1 cellular context compared by ENCODE assay signal in the genomic region with DNA sequence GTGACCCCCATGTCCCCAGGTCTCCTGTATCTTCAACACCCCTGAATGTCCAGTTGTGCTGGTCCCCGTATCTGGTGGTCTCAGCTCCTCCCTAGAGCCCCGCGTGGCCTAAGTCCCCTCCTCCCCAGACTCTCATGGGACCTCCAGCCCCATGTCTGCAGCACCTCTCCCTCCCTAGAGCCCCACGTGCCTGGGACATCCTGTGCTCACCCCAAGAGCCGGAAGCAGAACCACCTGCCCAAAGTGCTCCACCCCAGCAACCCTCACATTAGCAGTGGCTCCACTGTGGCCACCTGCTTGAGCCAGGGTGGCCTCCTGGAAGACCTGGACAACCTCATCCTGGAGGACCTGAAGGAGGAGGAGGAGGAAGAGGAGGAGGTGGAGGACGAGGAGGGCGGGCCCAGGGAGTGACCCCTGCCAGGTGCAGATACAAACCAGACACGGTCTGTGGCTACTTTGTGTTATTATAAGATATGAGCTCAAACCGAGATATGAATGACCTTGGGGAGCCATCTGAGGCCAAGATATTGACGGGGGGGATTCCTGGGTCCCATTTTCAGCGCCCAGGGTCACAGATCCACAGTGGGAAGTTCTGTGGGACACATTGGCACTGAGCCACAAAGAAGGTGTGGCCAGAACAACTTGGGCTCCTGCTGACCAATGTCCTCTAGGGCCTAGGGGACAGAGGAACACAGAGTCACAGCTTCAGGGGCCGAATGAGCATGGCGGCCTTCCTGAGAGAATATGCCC.
TF ChIP-seq lines count a peak whose summit lies in the region.

No MANE protein-coding gene starts in this region.

TF ChIP-seq in K562, 482 proteins besides CTCF, POLR2A, EP300 and RAD21 (continued from another document and continues in another):
- no peak for TF ChIP-seq ARID3B (CRISPR knock-in tag; IDR thresholded peaks at IDR 0.05; ENCODE audit: borderline replicate concordance)
- TF ChIP-seq ETV6 (IDR thresholded peaks at IDR 0.05; ENCODE audit: borderline replicate concordance in 1 of 2, low read depth in 2 of 2, low read length in 1 of 2) = no peak
- no peak for TF ChIP-seq ETV6 (CRISPR knock-in tag; IDR thresholded peaks at IDR 0.05; ENCODE audit: borderline replicate concordance)
- peak in 1 of 2 experiments; percentile 35; a peak in 1 of 4 replicates for TF ChIP-seq TBL1XR1 (IDR thresholded peaks at IDR 0.05; ENCODE audit: low read length in 2 of 2)
- 0 out of 4 replicates have a peak, but pooled peaks of 1 of the 2 experiments have one; percentile 35 for TF ChIP-seq MNT (conservative IDR thresholded peaks at IDR 0.05)
- TF ChIP-seq HBP1 (CRISPR knock-in tag; IDR thresholded peaks at IDR 0.05) = no peak
- TF ChIP-seq YY1 (IDR thresholded peaks at IDR 0.05; ENCODE audit: borderline replicate concordance in 1 of 3, control insufficient read depth in 1 of 3, extremely low read depth in 1 of 3, insufficient read depth in 3 of 3, insufficient read length in 1 of 3, insufficient replicate concordance in 2 of 3, low read depth in 1 of 3, low read length in 2 of 3) = peak in 1 of 3 experiments; percentile 51
- TF ChIP-seq, protein P1, sequence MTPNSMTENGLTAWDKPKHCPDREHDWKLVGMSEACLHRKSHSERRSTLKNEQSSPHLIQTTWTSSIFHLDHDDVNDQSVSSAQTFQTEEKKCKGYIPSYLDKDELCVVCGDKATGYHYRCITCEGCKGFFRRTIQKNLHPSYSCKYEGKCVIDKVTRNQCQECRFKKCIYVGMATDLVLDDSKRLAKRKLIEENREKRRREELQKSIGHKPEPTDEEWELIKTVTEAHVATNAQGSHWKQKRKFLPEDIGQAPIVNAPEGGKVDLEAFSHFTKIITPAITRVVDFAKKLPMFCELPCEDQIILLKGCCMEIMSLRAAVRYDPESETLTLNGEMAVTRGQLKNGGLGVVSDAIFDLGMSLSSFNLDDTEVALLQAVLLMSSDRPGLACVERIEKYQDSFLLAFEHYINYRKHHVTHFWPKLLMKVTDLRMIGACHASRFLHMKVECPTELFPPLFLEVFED (CRISPR knock-in tag; conservative IDR thresholded peaks at IDR 0.05) = no peak
- TF ChIP-seq NFIC (IDR thresholded peaks at IDR 0.05) = peak; percentile 92
- TF ChIP-seq ZBTB11 (CRISPR knock-in tag; IDR thresholded peaks at IDR 0.05) = peak in 1 of 3 experiments; percentile 36; a peak in 1 of 6 replicates
- TF ChIP-seq TAL1 (IDR thresholded peaks at IDR 0.05) = peak; percentile 72
- TF ChIP-seq PBX2 (CRISPR knock-in tag; IDR thresholded peaks at IDR 0.05; ENCODE audit: low read depth) = no peak
- TF ChIP-seq PBX2 (tag; conservative IDR thresholded peaks at IDR 0.05; ENCODE audit: low read depth) = no peak
- TF ChIP-seq SMAD4 (CRISPR knock-in tag; conservative IDR thresholded peaks at IDR 0.05) = peak; percentile 51; the same call in 1 of the 2 replicates
- TF ChIP-seq, protein P2, sequence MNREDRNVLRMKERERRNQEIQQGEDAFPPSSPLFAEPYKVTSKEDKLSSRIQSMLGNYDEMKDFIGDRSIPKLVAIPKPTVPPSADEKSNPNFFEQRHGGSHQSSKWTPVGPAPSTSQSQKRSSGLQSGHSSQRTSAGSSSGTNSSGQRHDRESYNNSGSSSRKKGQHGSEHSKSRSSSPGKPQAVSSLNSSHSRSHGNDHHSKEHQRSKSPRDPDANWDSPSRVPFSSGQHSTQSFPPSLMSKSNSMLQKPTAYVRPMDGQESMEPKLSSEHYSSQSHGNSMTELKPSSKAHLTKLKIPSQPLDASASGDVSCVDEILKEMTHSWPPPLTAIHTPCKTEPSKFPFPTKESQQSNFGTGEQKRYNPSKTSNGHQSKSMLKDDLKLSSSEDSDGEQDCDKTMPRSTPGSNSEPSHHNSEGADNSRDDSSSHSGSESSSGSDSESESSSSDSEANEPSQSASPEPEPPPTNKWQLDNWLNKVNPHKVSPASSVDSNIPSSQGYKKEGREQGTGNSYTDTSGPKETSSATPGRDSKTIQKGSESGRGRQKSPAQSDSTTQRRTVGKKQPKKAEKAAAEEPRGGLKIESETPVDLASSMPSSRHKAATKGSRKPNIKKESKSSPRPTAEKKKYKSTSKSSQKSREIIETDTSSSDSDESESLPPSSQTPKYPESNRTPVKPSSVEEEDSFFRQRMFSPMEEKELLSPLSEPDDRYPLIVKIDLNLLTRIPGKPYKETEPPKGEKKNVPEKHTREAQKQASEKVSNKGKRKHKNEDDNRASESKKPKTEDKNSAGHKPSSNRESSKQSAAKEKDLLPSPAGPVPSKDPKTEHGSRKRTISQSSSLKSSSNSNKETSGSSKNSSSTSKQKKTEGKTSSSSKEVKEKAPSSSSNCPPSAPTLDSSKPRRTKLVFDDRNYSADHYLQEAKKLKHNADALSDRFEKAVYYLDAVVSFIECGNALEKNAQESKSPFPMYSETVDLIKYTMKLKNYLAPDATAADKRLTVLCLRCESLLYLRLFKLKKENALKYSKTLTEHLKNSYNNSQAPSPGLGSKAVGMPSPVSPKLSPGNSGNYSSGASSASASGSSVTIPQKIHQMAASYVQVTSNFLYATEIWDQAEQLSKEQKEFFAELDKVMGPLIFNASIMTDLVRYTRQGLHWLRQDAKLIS (CRISPR knock-in tag; IDR thresholded peaks at IDR 0.05) = no peak
- TF ChIP-seq CTBP1 (IDR thresholded peaks at IDR 0.05; ENCODE audit: borderline replicate concordance) = peak; percentile 40; the same call in 1 of the 2 replicates
- TF ChIP-seq EP400 (IDR thresholded peaks at IDR 0.05) = no peak
- TF ChIP-seq NCOR1 (IDR thresholded peaks at IDR 0.05) = peak; percentile 75
- TF ChIP-seq ELF2 (CRISPR knock-in tag; IDR thresholded peaks at IDR 0.05) = no peak
- TF ChIP-seq NCOA1 (IDR thresholded peaks at IDR 0.05; ENCODE audit: low read depth) = peak; percentile 30; the same call in 1 of the 2 replicates
- TF ChIP-seq MTA2 (IDR thresholded peaks at IDR 0.05; ENCODE audit: low read depth) = peak; percentile 57
- TF ChIP-seq SRSF9 (IDR thresholded peaks at IDR 0.05; ENCODE audit: borderline replicate concordance, low read depth, low read length) = no peak
- peak; percentile 50 for TF ChIP-seq MEIS2 (IDR thresholded peaks at IDR 0.05; ENCODE audit: partially characterized antibody)
- TF ChIP-seq CREM (IDR thresholded peaks at IDR 0.05; ENCODE audit: low read depth) = 0 out of 2 replicates have a peak, but pooled peaks have one; percentile 34
- no peak for TF ChIP-seq PHTF2 (CRISPR knock-in tag; IDR thresholded peaks at IDR 0.05)
- peak; percentile 99 for TF ChIP-seq ZNF263 (CRISPR knock-in tag; IDR thresholded peaks at IDR 0.05; ENCODE audit: borderline replicate concordance)
- no peak for TF ChIP-seq HLTF (IDR thresholded peaks at IDR 0.05)
- peak; percentile 12; the same call in 1 of the 2 replicates for TF ChIP-seq POLR2G (IDR thresholded peaks at IDR 0.05; ENCODE audit: low read depth, low read length)
- TF ChIP-seq SMAD1 (IDR thresholded peaks at IDR 0.05; ENCODE audit: low read depth, low read length, partially characterized antibody) = no peak
- peak; percentile 30 for TF ChIP-seq USF2 (CRISPR knock-in tag; IDR thresholded peaks at IDR 0.05)
- 0 out of 4 replicates have a peak, but pooled peaks of 1 of the 2 experiments have one; percentile 11 for TF ChIP-seq KDM1A (IDR thresholded peaks at IDR 0.05)
- no peak for TF ChIP-seq SP1 (CRISPR knock-in tag; IDR thresholded peaks at IDR 0.05)
- TF ChIP-seq ZBTB5 (IDR thresholded peaks at IDR 0.05) = no peak
- peak; percentile 41; the same call in 1 of the 2 replicates for TF ChIP-seq SMARCA4 (IDR thresholded peaks at IDR 0.05)
- TF ChIP-seq HNRNPH1 (optimal IDR thresholded peaks at IDR 0.05; ENCODE audit: low read depth, low read length) = no peak
